ENCODE assay signal across 8 cellular contexts in the genomic region with DNA sequence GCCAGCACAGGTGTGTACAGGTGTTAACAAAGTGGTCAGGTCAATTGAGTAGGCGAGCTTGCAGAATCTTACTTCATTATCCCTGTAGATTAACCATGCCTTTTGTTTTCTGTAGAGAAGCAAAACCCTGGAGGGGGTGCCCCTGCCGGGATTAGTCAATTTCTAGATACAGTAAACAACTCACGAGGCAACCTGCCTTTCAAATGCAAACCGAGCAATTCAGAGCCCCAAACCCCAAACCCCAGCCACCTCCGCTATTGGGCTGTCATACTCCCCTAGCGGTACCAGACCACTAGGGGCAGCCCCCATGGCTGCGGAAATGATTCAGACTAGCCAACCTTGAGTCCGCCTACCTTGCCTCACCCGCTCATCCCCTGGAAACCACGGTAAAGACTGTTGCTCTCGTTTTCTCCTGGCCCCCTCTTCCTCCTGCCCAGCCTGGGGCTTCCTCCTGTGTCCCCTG.
DNase-seq lines count a peak whose midpoint lies in the region; ATAC-seq and TF ChIP-seq lines count a peak whose summit lies in the region.

No MANE protein-coding gene starts in this region.

- TF ChIP-seq POLR2A in adrenal gland (IDR thresholded peaks at IDR 0.05): no peak

- peak overlapping the region; percentile 84 for H3K27ac Mint-ChIP-seq in GM23338

- H3K27me3 ChIP-seq in GM23338 (ENCODE audit: insufficient read depth) (no peaks in the 10 kb centered on the region), OCI-LY1 (ENCODE audit: insufficient read depth, low read length) (no peaks in the 10 kb centered on the region), adrenal gland (no peaks in the 10 kb centered on the region)

- no peaks in the 10 kb centered on the region; the same call in 2 of the 3 replicates for H3K9me3 Mint-ChIP-seq in GM23338

- peak; percentile 97 for ATAC-seq in GM23338

- DNase-seq in GM23338 (ENCODE audit: low spot score): peak; percentile 98
- DNase-seq in adrenal gland: peak in 4 of 7 donors; percentile 17 to 33 (median 24)
- peak; percentile 18 to 49 (median 24) for DNase-seq in stimulated activated CD4-positive, alpha-beta T cell treated with anti-CD3 and anti-CD28 coated beads, TNF-alpha, amount 100 ng/mL, for 4 hours (ENCODE audit: low read depth in 3 of 3)
- no peak for DNase-seq in NCI-H526 (lab: John Stamatoyannopoulos, UW)
- no peak for DNase-seq in OCI-M2 (lab: John Stamatoyannopoulos, UW; ENCODE audit: unreplicated experiment)
- no peak for DNase-seq in C1 segment of cervical spinal cord (lab: John Stamatoyannopoulos, UW)

- H3K79me2 ChIP-seq in GM23338 (replicated peaks; ENCODE audit: insufficient read depth) (no peaks in the 10 kb centered on the region), OCI-LY1 (ENCODE audit: insufficient read depth, low read length) (no peaks in the 10 kb centered on the region)

- peak; percentile 85 for TF ChIP-seq CTCF in GM12875 (IDR thresholded peaks at IDR 0.05; ENCODE audit: borderline replicate concordance, insufficient read depth, low read depth, low read length)
- peak; percentile 65 to 69 for TF ChIP-seq CTCF in GM23338 (conservative IDR thresholded peaks at IDR 0.05; ENCODE audit: low read depth in 2 of 2)
- peak; percentile 58 for TF ChIP-seq CTCF in OCI-LY1 (IDR thresholded peaks at IDR 0.05; ENCODE audit: low read length)
- no peak for TF ChIP-seq CTCF in adrenal gland (IDR thresholded peaks at IDR 0.05)

- H2AFZ ChIP-seq in GM23338: peak overlapping the region; percentile 4; the same call in 1 of the 2 replicates
- 0 out of 2 replicates have a peak overlapping the region, but pooled peaks have one; percentile 5 for H2AFZ ChIP-seq in OCI-LY1 (ENCODE audit: low read length)

- H3K9me3 ChIP-seq in OCI-LY1 (ENCODE audit: low read length) (no peaks in the 10 kb centered on the region), adrenal gland (replicated peaks in 1 of 3) (no peaks in the 10 kb centered on the region)

- intact Hi-C loops in adrenal gland (cut with DNase I): no loop called here

- H3F3A ChIP-seq in GM23338 (replicated peaks; ENCODE audit: low read depth) (no peaks in the 10 kb centered on the region), OCI-LY1 (ENCODE audit: insufficient read depth, low read length) (no peaks in the 10 kb centered on the region)

- H4K20me1 ChIP-seq in GM23338 (replicated peaks; ENCODE audit: insufficient read depth) (no peaks in the 10 kb centered on the region), OCI-LY1 (ENCODE audit: insufficient read depth, low read length) (no peaks in the 10 kb centered on the region)

- H3K4me2 ChIP-seq in GM23338 (peak overlapping the region; percentile 40; the same call in 1 of the 2 replicates), OCI-LY1 (ENCODE audit: low read length) (peak overlapping the region; percentile 9; the same call in 1 of the 2 replicates)

- H3K27me3 Mint-ChIP-seq in GM23338 (ENCODE audit: insufficient read depth, low read depth, poor library complexity): peaks cover 18% of the 10 kb centered on the region

- H3K4me3 ChIP-seq in GM12875 (ENCODE audit: low read depth, low read length) (no peak overlapping the region), GM23338 (peak overlapping the region; percentile 11; the same call in 1 of the 2 replicates), OCI-LY1 (ENCODE audit: low read depth, low read length, poor library complexity, severe bottlenecking) (no peak overlapping the region), adrenal gland (no peak overlapping the region)

- H3K4me1 Mint-ChIP-seq in GM23338: peaks cover 48% of the 10 kb centered on the region

- H3K9me2 ChIP-seq in GM23338 (ENCODE audit: insufficient read depth): no peaks in the 10 kb centered on the region
- H3K9me2 ChIP-seq in OCI-LY1 (ENCODE audit: low read depth, low read length): no peaks in the 10 kb centered on the region

- peak overlapping the region; percentile 42; the same call in 2 of the 3 replicates for H3K4me3 Mint-ChIP-seq in GM23338

- H3K9ac ChIP-seq in OCI-LY1 (ENCODE audit: low read length): no peak overlapping the region

- H3K27ac ChIP-seq in GM23338 (ENCODE audit: low read depth) (peak overlapping the region; percentile 78), OCI-LY1 (ENCODE audit: low read depth, low read length, poor library complexity, severe bottlenecking) (no peak overlapping the region), adrenal gland (peak overlapping the region in 3 of 5 donors; percentile 61 to 84 (median 79))

- no peaks in the 10 kb centered on the region; the same call in 2 of the 3 replicates for H3K36me3 Mint-ChIP-seq in GM23338 (ENCODE audit: low read depth)

- 84 to 90% (median 88%) methylated on average over 11 of the region's 11 CpGs for WGBS in adrenal gland, 4 donors

- H3K36me3 ChIP-seq in GM23338 (ENCODE audit: insufficient read depth) (no peaks in the 10 kb centered on the region), OCI-LY1 (ENCODE audit: insufficient read depth, low read length) (no peaks in the 10 kb centered on the region), adrenal gland (replicated peaks in 1 of 2) (no peaks in the 10 kb centered on the region)

- peaks cover 38% of the 10 kb centered on the region for H3K4me1 ChIP-seq in GM23338 (ENCODE audit: insufficient read depth)
- peaks cover 4% of the 10 kb centered on the region for H3K4me1 ChIP-seq in OCI-LY1 (ENCODE audit: insufficient read depth, low read length, severe bottlenecking)
- peaks cover 19 to 55% of the 10 kb centered on the region in 2 donors for H3K4me1 ChIP-seq in adrenal gland (replicated peaks in 1 of 2)

TF ChIP-seq in GM23338, 12 proteins besides CTCF, POLR2A, EP300 and RAD21:
- TF ChIP-seq POLR2AphosphoS5 (IDR thresholded peaks at IDR 0.05; ENCODE audit: low read depth): no peak
- no peak for TF ChIP-seq STAT1 (IDR thresholded peaks at IDR 0.05; ENCODE audit: unreplicated experiment)
- peak; percentile 55; the same call in 1 of the 2 replicates for TF ChIP-seq CREB1 (CRISPR knock-in tag; IDR thresholded peaks at IDR 0.05; ENCODE audit: low read depth)
- TF ChIP-seq NANOG (IDR thresholded peaks at IDR 0.05; ENCODE audit: borderline replicate concordance): peak; percentile 57; the same call in 1 of the 2 replicates
- TF ChIP-seq, protein P1, sequence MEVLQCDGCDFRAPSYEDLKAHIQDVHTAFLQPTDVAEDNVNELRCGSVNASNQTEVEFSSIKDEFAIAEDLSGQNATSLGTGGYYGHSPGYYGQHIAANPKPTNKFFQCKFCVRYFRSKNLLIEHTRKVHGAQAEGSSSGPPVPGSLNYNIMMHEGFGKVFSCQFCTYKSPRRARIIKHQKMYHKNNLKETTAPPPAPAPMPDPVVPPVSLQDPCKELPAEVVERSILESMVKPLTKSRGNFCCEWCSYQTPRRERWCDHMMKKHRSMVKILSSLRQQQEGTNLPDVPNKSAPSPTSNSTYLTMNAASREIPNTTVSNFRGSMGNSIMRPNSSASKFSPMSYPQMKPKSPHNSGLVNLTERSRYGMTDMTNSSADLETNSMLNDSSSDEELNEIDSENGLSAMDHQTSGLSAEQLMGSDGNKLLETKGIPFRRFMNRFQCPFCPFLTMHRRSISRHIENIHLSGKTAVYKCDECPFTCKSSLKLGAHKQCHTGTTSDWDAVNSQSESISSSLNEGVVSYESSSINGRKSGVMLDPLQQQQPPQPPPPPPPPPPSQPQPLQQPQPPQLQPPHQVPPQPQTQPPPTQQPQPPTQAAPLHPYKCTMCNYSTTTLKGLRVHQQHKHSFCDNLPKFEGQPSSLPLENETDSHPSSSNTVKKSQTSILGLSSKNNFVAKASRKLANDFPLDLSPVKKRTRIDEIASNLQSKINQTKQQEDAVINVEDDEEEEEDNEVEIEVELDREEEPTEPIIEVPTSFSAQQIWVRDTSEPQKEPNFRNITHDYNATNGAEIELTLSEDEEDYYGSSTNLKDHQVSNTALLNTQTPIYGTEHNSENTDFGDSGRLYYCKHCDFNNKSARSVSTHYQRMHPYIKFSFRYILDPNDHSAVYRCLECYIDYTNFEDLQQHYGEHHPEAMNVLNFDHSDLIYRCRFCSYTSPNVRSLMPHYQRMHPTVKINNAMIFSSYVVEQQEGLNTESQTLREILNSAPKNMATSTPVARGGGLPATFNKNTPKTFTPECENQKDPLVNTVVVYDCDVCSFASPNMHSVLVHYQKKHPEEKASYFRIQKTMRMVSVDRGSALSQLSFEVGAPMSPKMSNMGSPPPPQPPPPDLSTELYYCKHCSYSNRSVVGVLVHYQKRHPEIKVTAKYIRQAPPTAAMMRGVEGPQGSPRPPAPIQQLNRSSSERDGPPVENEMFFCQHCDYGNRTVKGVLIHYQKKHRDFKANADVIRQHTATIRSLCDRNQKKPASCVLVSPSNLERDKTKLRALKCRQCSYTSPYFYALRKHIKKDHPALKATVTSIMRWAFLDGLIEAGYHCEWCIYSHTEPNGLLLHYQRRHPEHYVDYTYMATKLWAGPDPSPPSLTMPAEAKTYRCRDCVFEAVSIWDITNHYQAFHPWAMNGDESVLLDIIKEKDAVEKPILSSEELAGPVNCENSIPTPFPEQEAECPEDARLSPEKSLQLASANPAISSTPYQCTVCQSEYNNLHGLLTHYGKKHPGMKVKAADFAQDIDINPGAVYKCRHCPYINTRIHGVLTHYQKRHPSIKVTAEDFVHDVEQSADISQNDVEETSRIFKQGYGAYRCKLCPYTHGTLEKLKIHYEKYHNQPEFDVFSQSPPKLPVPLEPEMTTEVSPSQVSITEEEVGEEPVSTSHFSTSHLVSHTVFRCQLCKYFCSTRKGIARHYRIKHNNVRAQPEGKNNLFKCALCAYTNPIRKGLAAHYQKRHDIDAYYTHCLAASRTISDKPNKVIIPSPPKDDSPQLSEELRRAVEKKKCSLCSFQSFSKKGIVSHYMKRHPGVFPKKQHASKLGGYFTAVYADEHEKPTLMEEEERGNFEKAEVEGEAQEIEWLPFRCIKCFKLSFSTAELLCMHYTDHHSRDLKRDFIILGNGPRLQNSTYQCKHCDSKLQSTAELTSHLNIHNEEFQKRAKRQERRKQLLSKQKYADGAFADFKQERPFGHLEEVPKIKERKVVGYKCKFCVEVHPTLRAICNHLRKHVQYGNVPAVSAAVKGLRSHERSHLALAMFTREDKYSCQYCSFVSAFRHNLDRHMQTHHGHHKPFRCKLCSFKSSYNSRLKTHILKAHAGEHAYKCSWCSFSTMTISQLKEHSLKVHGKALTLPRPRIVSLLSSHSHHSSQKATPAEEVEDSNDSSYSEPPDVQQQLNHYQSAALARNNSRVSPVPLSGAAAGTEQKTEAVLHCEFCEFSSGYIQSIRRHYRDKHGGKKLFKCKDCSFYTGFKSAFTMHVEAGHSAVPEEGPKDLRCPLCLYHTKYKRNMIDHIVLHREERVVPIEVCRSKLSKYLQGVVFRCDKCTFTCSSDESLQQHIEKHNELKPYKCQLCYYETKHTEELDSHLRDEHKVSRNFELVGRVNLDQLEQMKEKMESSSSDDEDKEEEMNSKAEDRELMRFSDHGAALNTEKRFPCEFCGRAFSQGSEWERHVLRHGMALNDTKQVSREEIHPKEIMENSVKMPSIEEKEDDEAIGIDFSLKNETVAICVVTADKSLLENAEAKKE (CRISPR knock-in tag; IDR thresholded peaks at IDR 0.05): peak; percentile 66; the same call in 1 of the 2 replicates

Comparison
In these comparisons a context has a peak if more than half of its experiments do, and no peak if none do; other contexts are left out.
1. CTCF ChIP-seq: peak in GM12875 (single experiment), GM23338 (2 of 2) and OCI-LY1 (single experiment); none in adrenal gland (0 of 6).
2. DNase-seq: peak in GM23338 (single experiment), adrenal gland (4 of 7) and stimulated activated CD4-positive, alpha-beta T cell treated with anti-CD3 and anti-CD28 coated beads, TNF-alpha, amount 100 ng/mL, for 4 hours (3 of 3); none in NCI-H526 (0 of 2), OCI-M2 (single experiment) and C1 segment of cervical spinal cord (0 of 14).